In genomic region chr5:58849995-58850667, GRCh38 we compare ENCODE assay signal across 8 cellular contexts.
A peak's percentile ranks its signal among the peaks of the same experiment; 100 is the strongest.
DNase-seq lines count a peak whose midpoint lies in the region; ATAC-seq and TF ChIP-seq lines count a peak whose summit lies in the region.

No MANE protein-coding gene starts in this region.

- H3K9me3 ChIP-seq in endodermal cell (ENCODE audit: control insufficient read depth, low read length): no peaks in the 10 kb centered on the region

- no peaks in the 10 kb centered on the region for H3K79me2 ChIP-seq in mesendoderm (ENCODE audit: control insufficient read depth, insufficient read depth, low read length)

- no peak overlapping the region for H3K23ac ChIP-seq in mesendoderm (ENCODE audit: low read length)

- H3K9ac ChIP-seq in endodermal cell (ENCODE audit: extremely low read depth, low read length, poor library complexity, severe bottlenecking) (no peak overlapping the region), mesendoderm (ENCODE audit: low read length) (no peak overlapping the region)

- H3K27me3 Mint-ChIP-seq in endodermal cell (ENCODE audit: insufficient read depth): no peaks in the 10 kb centered on the region

- no peaks in the 10 kb centered on the region for H3K79me1 ChIP-seq in mesendoderm (ENCODE audit: low read length)

- H3K36me3 Mint-ChIP-seq in endodermal cell (ENCODE audit: low read depth): no peaks in the 10 kb centered on the region

- H3K27ac ChIP-seq in endodermal cell (ENCODE audit: low read depth, low read length) (peak overlapping the region; percentile 66), mesendoderm (ENCODE audit: low read depth, low read length) (no peak overlapping the region)

- no peak overlapping the region for H2BK5ac ChIP-seq in mesendoderm (ENCODE audit: low read length)

- H3K56ac ChIP-seq in mesendoderm (ENCODE audit: low read length): no peak overlapping the region

- H2BK120ac ChIP-seq in mesendoderm (ENCODE audit: low read depth, low read length): no peak overlapping the region

- no peak overlapping the region for H4K5ac ChIP-seq in mesendoderm (ENCODE audit: low read length)

- H2AK5ac ChIP-seq in mesendoderm (ENCODE audit: low read length): no peak overlapping the region

- H3K36me3 ChIP-seq in endodermal cell (ENCODE audit: control insufficient read depth, insufficient read depth, low read length) (no peaks in the 10 kb centered on the region), mesendoderm (ENCODE audit: control insufficient read depth, insufficient read depth, low read length) (no peaks in the 10 kb centered on the region)

- H3K27me3 ChIP-seq in endodermal cell (ENCODE audit: control insufficient read depth, insufficient read depth, low read length, poor library complexity, severe bottlenecking) (no peaks in the 10 kb centered on the region), mesendoderm (ENCODE audit: insufficient read depth, low read length, poor library complexity) (no peaks in the 10 kb centered on the region)

- H3K4me1 Mint-ChIP-seq in endodermal cell: peaks cover 16% of the 10 kb centered on the region

- no peak overlapping the region for H4K8ac ChIP-seq in mesendoderm (ENCODE audit: low read depth, low read length)

- no peak overlapping the region for H2BK15ac ChIP-seq in mesendoderm (replicated peaks; ENCODE audit: low read depth)

- H3K4ac ChIP-seq in mesendoderm (ENCODE audit: low read depth, low read length): no peak overlapping the region

- no peak overlapping the region for H3K4me2 ChIP-seq in mesendoderm (ENCODE audit: low read length)

- TF ChIP-seq CTCF in endodermal cell (conservative IDR thresholded peaks at IDR 0.05): peak; percentile 83

- DNase-seq in NCI-H345 (lab: John Stamatoyannopoulos, UW) (peak; percentile 23), NCI-H345 treated with DMSO at 0.1 percent for 48 hours (lab: John Stamatoyannopoulos, UW; ENCODE audit: unreplicated experiment) (no peak), OCI-M1 (lab: John Stamatoyannopoulos, UW) (peak; percentile 72), endodermal cell (peak; percentile 81), mesendoderm (peak; percentile 97)
- DNase-seq in activated naive CD4-positive, alpha-beta T cell (lab: John Stamatoyannopoulos, UW): no peak

- ATAC-seq in HG03159 (IDR thresholded peaks at IDR 0.05; ENCODE audit: unreplicated experiment) (peak; percentile 60), HG03457 (IDR thresholded peaks at IDR 0.05; ENCODE audit: unreplicated experiment) (no peak)

- 6 to 33% methylated on average over 1 to 2 of the region's 2 CpGs for WGBS in endodermal cell (ENCODE audit: insufficient coverage in 1 of 2, insufficient read length in 1 of 2), 2 experiments
- no CpG with 5 or more reads among the region's 2 CpGs for WGBS in mesendoderm (ENCODE audit: extremely low coverage, insufficient coverage, low lambda C conversion rate)

- H3K4me3 Mint-ChIP-seq in endodermal cell: no peak overlapping the region

- no peak overlapping the region for H3K18ac ChIP-seq in mesendoderm (ENCODE audit: low read length)

- no peak overlapping the region for H3K27ac Mint-ChIP-seq in endodermal cell

- no peaks in the 10 kb centered on the region for H3K9me3 Mint-ChIP-seq in endodermal cell

- H3K4me3 ChIP-seq in endodermal cell (ENCODE audit: low read length) (no peak overlapping the region), mesendoderm (ENCODE audit: low read length) (no peak overlapping the region)

- H3K4me1 ChIP-seq in endodermal cell (ENCODE audit: control insufficient read depth, insufficient read depth, low read length) (peaks cover 22% of the 10 kb centered on the region), mesendoderm (ENCODE audit: control insufficient read depth, low read depth, low read length) (no peaks in the 10 kb centered on the region)

Comparison
In these comparisons a context has a peak if more than half of its experiments do, and no peak if none do; other contexts are left out.
1. DNase-seq: peak in NCI-H345 (single experiment), OCI-M1 (single experiment), endodermal cell (single experiment) and mesendoderm (single experiment); none in NCI-H345 treated with DMSO at 0.1 percent for 48 hours (single experiment) and activated naive CD4-positive, alpha-beta T cell (0 of 4).